ENCODE assay signal across 1 cellular context in genomic region chr3:46695177-46695961, GRCh38.
TF ChIP-seq lines count a peak whose summit lies in the region.

No MANE protein-coding gene starts in this region.

TF ChIP-seq in GM23338, 12 proteins besides CTCF, POLR2A, EP300 and RAD21 (continued from another document):
- TF ChIP-seq REST (IDR thresholded peaks at IDR 0.05; ENCODE audit: unreplicated experiment): no peak
- no peak for TF ChIP-seq JUNB (IDR thresholded peaks at IDR 0.05; ENCODE audit: unreplicated experiment)
- TF ChIP-seq POLR2AphosphoS5 (IDR thresholded peaks at IDR 0.05; ENCODE audit: low read depth): no peak
